ENCODE assay signal across 16 cellular contexts in the genomic region with DNA sequence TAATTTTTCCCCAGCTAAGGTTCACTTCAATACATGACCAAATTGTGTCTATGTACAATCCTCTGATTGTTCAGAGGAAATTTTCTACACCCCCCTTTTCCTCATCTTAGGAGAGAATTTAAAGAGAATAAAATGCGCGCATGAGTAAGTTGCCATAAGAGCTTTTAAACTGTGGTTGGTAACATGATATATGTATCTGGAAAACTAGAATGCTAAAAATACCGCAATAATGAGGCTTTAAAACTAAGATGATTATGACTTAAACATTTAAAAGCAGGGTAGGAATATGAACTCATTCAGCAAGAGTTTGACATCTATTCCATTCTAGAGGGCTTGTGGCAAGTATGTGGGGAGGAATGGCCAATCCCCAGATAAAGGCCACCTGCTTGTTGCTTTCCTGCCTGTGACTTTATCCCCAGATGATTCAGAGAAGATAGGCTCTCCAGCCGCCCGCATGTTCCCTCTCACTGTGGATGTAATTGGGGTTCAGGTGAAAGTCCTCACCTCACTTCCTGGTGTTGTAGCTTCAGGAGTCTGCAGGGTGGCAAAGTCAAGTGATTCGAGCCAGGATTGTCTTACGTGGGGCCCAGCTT. TPM values are rescaled to one million over a fixed set of nuclear protein-coding genes. Genes with fewer than 3 reads are reported as not detected.
A peak's percentile ranks its signal among the peaks of the same experiment; 100 is the strongest.
DNase-seq lines count a peak whose midpoint lies in the region; FAIRE-seq and TF ChIP-seq lines count a peak whose summit lies in the region.
"Had no signal": no experiment of that assay in that cellular context is flagged by ENCODE, and none has a peak within 500 bp of the region (broad histone marks: within the 10 kb centered on the region; RNA-seq: fewer than 3 reads in every experiment).

No MANE protein-coding gene starts in this region.

- CTCF ChIA-PET in OCI-LY7 (lab: Charles Lee; ENCODE audit: unreplicated experiment): no interaction called here

- no peak overlapping the region for H2AFZ ChIP-seq in OCI-LY7 (ENCODE audit: low read length)

- H3K4me1 Mint-ChIP-seq in neural crest cell: peaks cover 16% of the 10 kb centered on the region
- H3K4me1 Mint-ChIP-seq: activated CD4-positive, alpha-beta T cell treated with anti-CD3 and anti-CD28 coated beads, Interleukin-2, amount 10 ng/mL, durations not matched to agents 7 days and 5 days had no signal

- H3K4me3 ChIP-seq in OCI-LY7 (ENCODE audit: low read depth, low read length, poor library complexity, severe bottlenecking): no peak overlapping the region
- H3K4me3 ChIP-seq in kidney (ENCODE audit: low read length in 2 of 2): no peak overlapping the region
- H3K4me3 ChIP-seq: prostate gland, tibial nerve had no signal

- TF ChIP-seq CTCF in OCI-LY7 (conservative IDR thresholded peaks at IDR 0.05; ENCODE audit: low read length) (peak; percentile 45), neural crest cell (conservative IDR thresholded peaks at IDR 0.05) (peak; percentile 7), kidney (IDR thresholded peaks at IDR 0.05; ENCODE audit: borderline replicate concordance, extremely low read depth, insufficient read depth) (no peak)

- no peaks in the 10 kb centered on the region for H3K79me2 ChIP-seq in OCI-LY7 (ENCODE audit: insufficient read depth, low read depth, low read length)

- H3K9me3 Mint-ChIP-seq in neural crest cell: peaks cover 3% of the 10 kb centered on the region
- H3K9me3 Mint-ChIP-seq: activated CD4-positive, alpha-beta T cell treated with anti-CD3 and anti-CD28 coated beads, Interleukin-2, amount 10 ng/mL, durations not matched to agents 7 days and 5 days; dendritic cell treated with granulocyte-macrophage colony-stimulating factor and Interleukin-4, amounts not matched to agents 40 ng/mL and 50 ng/mL, for 4 days; IgD-negative memory B cell; T-helper 2 cell treated with Interferon-gamma antibody and Interleukin-4, amounts not matched to agents 5 μg/mL and 100 μg/mL, for 36 hours had no signal

- H3K27ac ChIP-seq in OCI-LY7 (ENCODE audit: low read depth, low read length, poor library complexity, severe bottlenecking) (no peak overlapping the region), kidney (ENCODE audit: low read depth in 2 of 2, low read length in 2 of 2) (no peak overlapping the region)
- H3K27ac ChIP-seq: prostate gland had no signal

- intact Hi-C loops in OCI-LY7 (cut with micrococcal nuclease; ENCODE audit: unreplicated experiment): no loop called here
- intact Hi-C loops in kidney (cut with DNase I): no loop called here

- no peaks in the 10 kb centered on the region for H3K9me2 ChIP-seq in OCI-LY7 (ENCODE audit: insufficient read depth, low read length)

- DNase-seq in Daoy (ENCODE audit: low read depth) (peak; percentile 39), OCI-LY7 (ENCODE audit: low spot score) (no peak), dedifferentiated amniotic fluid mesenchymal stem cell (ENCODE audit: extremely low spot score) (peak; percentile 75), neural crest cell (ENCODE audit: low read depth, low spot score) (no peak), kidney (no peak), DMS 273 (lab: John Stamatoyannopoulos, UW; ENCODE audit: unreplicated experiment) (no peak), GF-D8 (lab: John Stamatoyannopoulos, UW) (no peak), NCI-H1105 (lab: John Stamatoyannopoulos, UW) (no peak)
- DNase-seq: DMS 273 treated with DMSO at 0.1 percent for 48 hours, NCI-H1436 had no signal

- no peak overlapping the region for H3K9ac ChIP-seq in kidney (ENCODE audit: low read length in 2 of 2)

- H3K4me1 ChIP-seq in OCI-LY7 (ENCODE audit: insufficient read depth, low read length, poor library complexity, severe bottlenecking): no peaks in the 10 kb centered on the region
- no peaks in the 10 kb centered on the region for H3K4me1 ChIP-seq in kidney (ENCODE audit: control insufficient read depth in 1 of 2, insufficient read depth in 1 of 2, low read depth in 1 of 2, low read length in 2 of 2)
- H3K4me1 ChIP-seq: prostate gland had no signal

- no peak overlapping the region for H3K4me3 Mint-ChIP-seq in neural crest cell
- H3K4me3 Mint-ChIP-seq: activated CD4-positive, alpha-beta T cell treated with anti-CD3 and anti-CD28 coated beads, Interleukin-2, amount 10 ng/mL, durations not matched to agents 7 days and 5 days; dendritic cell treated with granulocyte-macrophage colony-stimulating factor and Interleukin-4, amounts not matched to agents 40 ng/mL and 50 ng/mL, for 4 days; IgD-negative memory B cell; T-helper 2 cell treated with Interferon-gamma antibody and Interleukin-4, amounts not matched to agents 5 μg/mL and 100 μg/mL, for 36 hours had no signal

- no TSS peak for BruUV-seq in OCI-LY7 (replicated peaks; lab: Mats Ljungman, UMichigan)

- POLR2A ChIA-PET in OCI-LY7 (lab: Charles Lee): no interaction called here

- H3K36me3 Mint-ChIP-seq in neural crest cell (ENCODE audit: low read depth): no peaks in the 10 kb centered on the region
- H3K36me3 Mint-ChIP-seq: IgD-negative memory B cell had no signal

- H3K4me2 ChIP-seq in OCI-LY7 (ENCODE audit: low read length): no peak overlapping the region

- H4K20me1 ChIP-seq in OCI-LY7 (ENCODE audit: insufficient read depth, low read length): no peaks in the 10 kb centered on the region

- H3K9me3 ChIP-seq in OCI-LY7 (ENCODE audit: low read length) (no peaks in the 10 kb centered on the region), kidney (ENCODE audit: control insufficient read depth in 1 of 2, low read length in 2 of 2) (no peaks in the 10 kb centered on the region)
- H3K9me3 ChIP-seq: prostate gland, tibial nerve had no signal

- H3K27ac Mint-ChIP-seq in neural crest cell (ENCODE audit: unreplicated experiment): no peak overlapping the region
- H3K27ac Mint-ChIP-seq: activated CD4-positive, alpha-beta T cell treated with anti-CD3 and anti-CD28 coated beads, Interleukin-2, amount 10 ng/mL, durations not matched to agents 7 days and 5 days; dendritic cell treated with granulocyte-macrophage colony-stimulating factor and Interleukin-4, amounts not matched to agents 40 ng/mL and 50 ng/mL, for 4 days; T-helper 2 cell treated with Interferon-gamma antibody and Interleukin-4, amounts not matched to agents 5 μg/mL and 100 μg/mL, for 36 hours had no signal

- FAIRE-seq in kidney (lab: Jason Lieb, UNC): no peak

- H3K27me3 Mint-ChIP-seq in neural crest cell (ENCODE audit: low read depth): no peaks in the 10 kb centered on the region
- H3K27me3 Mint-ChIP-seq: activated CD4-positive, alpha-beta T cell treated with anti-CD3 and anti-CD28 coated beads, Interleukin-2, amount 10 ng/mL, durations not matched to agents 7 days and 5 days; IgD-negative memory B cell had no signal

- no peaks in the 10 kb centered on the region for H3K36me3 ChIP-seq in OCI-LY7 (ENCODE audit: insufficient read depth, low read length)
- no peaks in the 10 kb centered on the region for H3K36me3 ChIP-seq in kidney (ENCODE audit: control insufficient read depth in 1 of 2, insufficient read depth in 2 of 2, low read length in 2 of 2)
- H3K36me3 ChIP-seq: prostate gland, tibial nerve had no signal

RNA-seq across cellular contexts. Expression of a gene that starts 26.5 kb away (rescaled TPM):
- total RNA-seq in Daoy (2014; rRNA removed; shearing (Covaris generic)): 114 and 124 TPM in 2 replicates
- total RNA-seq in OCI-LY7 (2014; rRNA removed; shearing (Covaris generic)): 62.1 and 64.8 TPM in 2 replicates
- total RNA-seq in OCI-LY7 (2022) (23.4 and 28.1 TPM in 2 replicates), neural crest cell (99.5 and 100 TPM in 2 replicates), kidney (12.5 TPM)
- 5.1 TPM for polyA plus RNA-seq in kidney (ENCODE audit: insufficient read depth, low read depth, low replicate concordance)

Comparison
In these comparisons a context has a peak if more than half of its experiments do, and no peak if none do; other contexts are left out.
1. DNase-seq: peak in Daoy (single experiment) and dedifferentiated amniotic fluid mesenchymal stem cell (single experiment); none in OCI-LY7 (single experiment), neural crest cell (single experiment), kidney (single experiment), DMS 273 (single experiment), GF-D8 (single experiment) and NCI-H1105 (single experiment).